ENCODE assay signal across 8 cellular contexts in genomic region chr12:49967042-49967776, GRCh38. TPM values are rescaled to one million over a fixed set of nuclear protein-coding genes. Genes with fewer than 3 reads are reported as not detected.
A peak's percentile ranks its signal among the peaks of the same experiment; 100 is the strongest.
DNase-seq lines count a peak whose midpoint lies in the region; ATAC-seq and TF ChIP-seq lines count a peak whose summit lies in the region.

No MANE protein-coding gene starts in this region.

- peak overlapping the region; percentile 61 for H3K4me3 Mint-ChIP-seq in activated CD8-positive, alpha-beta T cell treated with anti-CD3 and anti-CD28 coated beads for 36 hours

- CTCF ChIA-PET in activated CD8-positive, alpha-beta T cell treated with anti-CD3 and anti-CD28 coated beads for 36 hours (lab: Charles Lee), result interaction anchor here (0.6 to 9.6 kb wide), 83 partner anchors 9 to 732 kb away, joined by 3 to 128 read pairs (median 5); partner anchors contain the start of genes AQP2, BCDIN3D, CERS5 and COX14

- H3K9me3 Mint-ChIP-seq in activated CD8-positive, alpha-beta T cell treated with anti-CD3 and anti-CD28 coated beads for 36 hours, result no peaks in the 10 kb centered on the region

- peak; percentile 70 for ATAC-seq in GM18868 (IDR thresholded peaks at IDR 0.05; ENCODE audit: unreplicated experiment)
- ATAC-seq in HG03520 (IDR thresholded peaks at IDR 0.05; ENCODE audit: unreplicated experiment), result peak; percentile 46
- peak; percentile 89 for ATAC-seq in activated CD8-positive, alpha-beta T cell treated with anti-CD3 and anti-CD28 coated beads for 36 hours

- peaks cover 24% of the 10 kb centered on the region for H3K27me3 Mint-ChIP-seq in activated CD8-positive, alpha-beta T cell treated with anti-CD3 and anti-CD28 coated beads for 36 hours

- H2AFZ ChIP-seq in ACC112 (ENCODE audit: low read length, unreplicated experiment), result no peak overlapping the region

- H3K4me1 ChIP-seq in ACC112 (ENCODE audit: control insufficient read depth, insufficient read depth, low read length, unreplicated experiment), result peaks cover 10% of the 10 kb centered on the region

- H3K79me2 ChIP-seq in ACC112 (ENCODE audit: control insufficient read depth, insufficient read depth, low read length, unreplicated experiment), result no peaks in the 10 kb centered on the region

- H3K36me3 Mint-ChIP-seq in activated CD8-positive, alpha-beta T cell treated with anti-CD3 and anti-CD28 coated beads for 36 hours (ENCODE audit: low read depth), result no peaks in the 10 kb centered on the region

- H3K27me3 ChIP-seq in ACC112 (ENCODE audit: insufficient read depth, low read length), result peaks cover 16% of the 10 kb centered on the region

- DNase-seq in NCI-H69 (lab: John Stamatoyannopoulos, UW) (peak; percentile 98), medulla oblongata (ENCODE audit: extremely low spot score) (peak; percentile 94)
- peak; percentile 96 for DNase-seq in activated CD8-positive, alpha-beta T cell treated with anti-CD3 and anti-CD28 coated beads for 36 hours
- DNase-seq in effector CD4-positive, alpha-beta T cell, result peak; percentile 92
- DNase-seq in stimulated activated CD4-positive, alpha-beta T cell treated with anti-CD3 and anti-CD28 coated beads, TNF-alpha, amount 100 ng/mL, for 24 hours (ENCODE audit: low read depth in 3 of 3), result peak; percentile 87 to 94 (median 89)

- peak overlapping the region; percentile 69 for H3K4me3 ChIP-seq in ACC112 (ENCODE audit: low read depth, low read length)

- no peaks in the 10 kb centered on the region for H3K4me1 Mint-ChIP-seq in activated CD8-positive, alpha-beta T cell treated with anti-CD3 and anti-CD28 coated beads for 36 hours (ENCODE audit: low read depth)

- no peak overlapping the region for H3K27ac Mint-ChIP-seq in activated CD8-positive, alpha-beta T cell treated with anti-CD3 and anti-CD28 coated beads for 36 hours

- H3K27ac ChIP-seq in ACC112 (ENCODE audit: low read depth, low read length), result no peak overlapping the region

- POLR2A ChIA-PET in activated CD8-positive, alpha-beta T cell treated with anti-CD3 and anti-CD28 coated beads for 36 hours (lab: Charles Lee), result interaction anchor here (0.5 to 1.5 kb wide), 6 partner anchors 8 to 345 kb away, joined by 3 to 5 read pairs (median 4); partner anchors contain the start of gene NCKAP5L

- intact Hi-C loops in activated CD8-positive, alpha-beta T cell treated with anti-CD3 and anti-CD28 coated beads for 36 hours (cut with micrococcal nuclease), result loop anchor here (5.0 kb wide), 2 partner anchors 90 to 105 kb away; partner anchors contain the start of gene ASIC1

- TF ChIP-seq CTCF in activated CD8-positive, alpha-beta T cell treated with anti-CD3 and anti-CD28 coated beads for 36 hours (IDR thresholded peaks at IDR 0.05), result peak; percentile 92

- H3K36me3 ChIP-seq in ACC112 (ENCODE audit: insufficient read depth, low read length), result no peaks in the 10 kb centered on the region

RNA-seq across cellular contexts. Expression of gene AQP5, which starts 5.5 kb away (rescaled TPM):
- total RNA-seq in activated CD8-positive, alpha-beta T cell treated with anti-CD3 and anti-CD28 coated beads for 36 hours, result not detected

RNA-seq across cellular contexts. Expression of gene AQP6, which starts 5.5 kb away (rescaled TPM):
- total RNA-seq in activated CD8-positive, alpha-beta T cell treated with anti-CD3 and anti-CD28 coated beads for 36 hours, result not detected

RNA-seq across cellular contexts. Expression of gene AQP2, which starts 16.7 kb away (rescaled TPM):
- not detected for total RNA-seq in activated CD8-positive, alpha-beta T cell treated with anti-CD3 and anti-CD28 coated beads for 36 hours

RNA-seq across cellular contexts. Expression of gene RACGAP1, which starts 58.1 kb away (rescaled TPM):
- 100 to 1,000 TPM; 113 to 117 TPM for total RNA-seq in activated CD8-positive, alpha-beta T cell treated with anti-CD3 and anti-CD28 coated beads for 36 hours
